1 cellular context compared by ENCODE assay signal in genomic region chr6:6897140-6897539, GRCh38.
TF ChIP-seq lines count a peak whose summit lies in the region.

No MANE protein-coding gene starts in this region.

TF ChIP-seq in K562, 482 proteins besides CTCF, POLR2A, EP300 and RAD21 (continued from another document):
- TF ChIP-seq E2F8 (IDR thresholded peaks at IDR 0.05; ENCODE audit: low read depth, partially characterized antibody) (no peak), YY1 (IDR thresholded peaks at IDR 0.05; ENCODE audit: borderline replicate concordance in 1 of 3, control insufficient read depth in 1 of 3, extremely low read depth in 1 of 3, insufficient read depth in 3 of 3, insufficient read length in 1 of 3, insufficient replicate concordance in 2 of 3, low read depth in 1 of 3, low read length in 2 of 3) (peak in 1 of 3 experiments; percentile 15)
